ENCODE assay signal across 16 cellular contexts in genomic region chr16:14456793-14457481, GRCh38.
"Had no signal": no experiment of that assay in that cellular context is flagged by ENCODE, and none has a peak within 500 bp of the region (broad histone marks: within the 10 kb centered on the region; RNA-seq: fewer than 3 reads in every experiment).

No MANE protein-coding gene starts in this region.

- H3K36me3 ChIP-seq: cardiac muscle cell, neutrophil, tibial nerve had no signal

- H3K27me3 ChIP-seq: cardiac muscle cell, neutrophil, tibial nerve had no signal

- ATAC-seq: left cardiac atrium; naive thymus-derived CD4-positive, alpha-beta T cell; sciatic nerve; stimulated activated naive B cell treated with anti-CD40 and anti-IgM and Interleukin-4, amounts not matched to agents 10 μg/mL and 1 μg/mL and 100 μg/mL, for 72 hours had no signal

- H3K27ac ChIP-seq: cardiac muscle cell, neutrophil, tibial nerve had no signal

- DNase-seq: activated CD4-positive, alpha-beta memory T cell treated with anti-CD3 and anti-CD28 coated beads, Interleukin-2, amount 10 ng/mL, durations not matched to agents 7 days and 5 days; activated gamma-delta T cell; activated T-cell treated with anti-CD3 and anti-CD28 coated beads, Interleukin-2, amount 50 U/mL, for 48 hours; anterior cingulate cortex; cortex of kidney; effector CD8-positive, alpha-beta T cell; left cardiac atrium; naive thymus-derived CD4-positive, alpha-beta T cell; stimulated activated CD4-positive, alpha-beta T cell treated with anti-CD3 and anti-CD28 coated beads, Interleukin-2, amount 100 ng/mL, for 24 hours; stimulated activated naive B cell treated with anti-CD40 and anti-IgM and Interleukin-4, amounts not matched to agents 10 μg/mL and 1 μg/mL and 100 μg/mL, for 72 hours had no signal

- H3K4me3 Mint-ChIP-seq: activated CD4-positive, alpha-beta memory T cell treated with anti-CD3 and anti-CD28 coated beads, Interleukin-2, amount 10 ng/mL, durations not matched to agents 7 days and 5 days; activated naive CD8-positive, alpha-beta T cell; naive thymus-derived CD4-positive, alpha-beta T cell; stimulated activated naive B cell treated with anti-CD40 and anti-IgM and Interleukin-4, amounts not matched to agents 10 μg/mL and 1 μg/mL and 100 μg/mL, for 72 hours had no signal

- H3K9me3 ChIP-seq: neutrophil, tibial nerve had no signal

- H3K27ac Mint-ChIP-seq: activated CD4-positive, alpha-beta memory T cell treated with anti-CD3 and anti-CD28 coated beads, Interleukin-2, amount 10 ng/mL, durations not matched to agents 7 days and 5 days; activated naive CD8-positive, alpha-beta T cell; progenitor cell of endocrine pancreas; stimulated activated naive B cell treated with anti-CD40 and anti-IgM and Interleukin-4, amounts not matched to agents 10 μg/mL and 1 μg/mL and 100 μg/mL, for 72 hours had no signal

- H3K27me3 Mint-ChIP-seq: activated CD4-positive, alpha-beta memory T cell treated with anti-CD3 and anti-CD28 coated beads, Interleukin-2, amount 10 ng/mL, durations not matched to agents 7 days and 5 days; activated naive CD8-positive, alpha-beta T cell; naive thymus-derived CD4-positive, alpha-beta T cell; progenitor cell of endocrine pancreas; stimulated activated naive B cell treated with anti-CD40 and anti-IgM and Interleukin-4, amounts not matched to agents 10 μg/mL and 1 μg/mL and 100 μg/mL, for 72 hours had no signal

- H3K4me3 ChIP-seq: cardiac muscle cell, tibial nerve had no signal

- H3K4me1 Mint-ChIP-seq: stimulated activated naive B cell treated with anti-CD40 and anti-IgM and Interleukin-4, amounts not matched to agents 10 μg/mL and 1 μg/mL and 100 μg/mL, for 72 hours had no signal

- H3K9me3 Mint-ChIP-seq: activated CD4-positive, alpha-beta memory T cell treated with anti-CD3 and anti-CD28 coated beads, Interleukin-2, amount 10 ng/mL, durations not matched to agents 7 days and 5 days; naive thymus-derived CD4-positive, alpha-beta T cell; stimulated activated naive B cell treated with anti-CD40 and anti-IgM and Interleukin-4, amounts not matched to agents 10 μg/mL and 1 μg/mL and 100 μg/mL, for 72 hours had no signal
